ENCODE assay signal across 25 cellular contexts in the genomic region with DNA sequence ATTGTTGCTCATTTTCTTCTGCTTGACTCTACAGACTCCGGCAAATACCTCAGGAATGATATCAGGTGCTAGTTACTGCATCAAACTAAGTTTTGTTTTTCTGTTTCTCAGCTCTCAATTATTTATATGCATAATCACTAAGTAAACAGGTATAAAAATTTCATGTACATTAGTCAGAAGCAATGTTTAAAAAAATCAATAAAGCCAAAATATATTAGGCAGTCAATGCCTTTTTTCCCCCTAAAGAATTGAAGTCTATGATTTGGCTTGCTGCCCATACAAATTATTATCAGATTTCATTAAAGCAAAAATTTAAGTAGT. TPM values are rescaled to one million over a fixed set of nuclear protein-coding genes. Genes with fewer than 3 reads are reported as not detected.
"Had no signal": no experiment of that assay in that cellular context is flagged by ENCODE, and none has a peak within 500 bp of the region (broad histone marks: within the 10 kb centered on the region; RNA-seq: fewer than 3 reads in every experiment).

No MANE protein-coding gene starts in this region.

- H3K36me3 ChIP-seq: uterus, WERI-Rb-1 had no signal

- H3K4me1 ChIP-seq: parathyroid adenoma, testis, uterus had no signal

- H3K4me3 ChIP-seq: testis, uterus had no signal

- H3K36me3 Mint-ChIP-seq: activated naive CD4-positive, alpha-beta T cell treated with anti-CD3 and anti-CD28 coated beads, Interleukin-2, amount 50 U/mL, for 72 hours; memory B cell; stimulated activated memory B cell treated with anti-CD40 and anti-IgM and Interleukin-4, amounts not matched to agents 10 μg/mL and 1 μg/mL and 100 μg/mL, for 72 hours had no signal

- H3K9me3 ChIP-seq: testis, uterus had no signal

- ATAC-seq: activated CD8-positive, alpha-beta T cell treated with anti-CD3 and anti-CD28 coated beads, Interleukin-2, amount 10 ng/mL, durations not matched to agents 7 days and 5 days; activated naive CD4-positive, alpha-beta T cell treated with anti-CD3 and anti-CD28 coated beads, Interleukin-2, amount 50 U/mL, for 72 hours; esophagus mucosa; left colon; sciatic nerve; stimulated activated memory B cell treated with anti-CD40 and anti-IgM and Interleukin-4, amounts not matched to agents 10 μg/mL and 1 μg/mL and 100 μg/mL, for 72 hours had no signal

- H3K4me3 Mint-ChIP-seq: activated CD4-positive, alpha-beta T cell treated with anti-CD3 and anti-CD28 coated beads, Interleukin-2, amount 10 ng/mL, durations not matched to agents 7 days and 5 days; activated CD8-positive, alpha-beta T cell treated with anti-CD3 and anti-CD28 coated beads, Interleukin-2, amount 10 ng/mL, durations not matched to agents 7 days and 5 days; activated T-helper 1 cell treated with anti-CD3 and anti-CD28 coated beads, Interleukin-12 subunit alpha, Interleukin-12 subunit beta, Interleukin-2, Interleukin-4 antibody, amounts not matched to agents 30 ng/mL and 10 ng/mL and 1 ng/mL, durations not matched to agents 14 hours and 24 hours and 36 hours; memory B cell; nephron progenitor cell; stimulated activated memory B cell treated with anti-CD40 and anti-IgM and Interleukin-4, amounts not matched to agents 10 μg/mL and 1 μg/mL and 100 μg/mL, for 72 hours had no signal

- H3K4me1 Mint-ChIP-seq: activated CD4-positive, alpha-beta T cell treated with anti-CD3 and anti-CD28 coated beads, Interleukin-2, amount 10 ng/mL, durations not matched to agents 7 days and 5 days; memory B cell had no signal

- H3K27ac ChIP-seq: parathyroid adenoma, testis, uterus, WERI-Rb-1 had no signal

- H3K27ac Mint-ChIP-seq: activated CD4-positive, alpha-beta T cell treated with anti-CD3 and anti-CD28 coated beads, Interleukin-2, amount 10 ng/mL, durations not matched to agents 7 days and 5 days; activated CD8-positive, alpha-beta T cell treated with anti-CD3 and anti-CD28 coated beads, Interleukin-2, amount 10 ng/mL, durations not matched to agents 7 days and 5 days; activated naive CD4-positive, alpha-beta T cell treated with anti-CD3 and anti-CD28 coated beads, Interleukin-2, amount 50 U/mL, for 72 hours; activated T-helper 1 cell treated with anti-CD3 and anti-CD28 coated beads, Interleukin-12 subunit alpha, Interleukin-12 subunit beta, Interleukin-2, Interleukin-4 antibody, amounts not matched to agents 30 ng/mL and 10 ng/mL and 1 ng/mL, durations not matched to agents 14 hours and 24 hours and 36 hours; memory B cell; stimulated activated memory B cell treated with anti-CD40 and anti-IgM and Interleukin-4, amounts not matched to agents 10 μg/mL and 1 μg/mL and 100 μg/mL, for 72 hours had no signal

- H3K27me3 ChIP-seq: testis, uterus had no signal

- H3K9ac ChIP-seq: parathyroid adenoma had no signal

- H3K9me3 Mint-ChIP-seq: activated CD4-positive, alpha-beta T cell treated with anti-CD3 and anti-CD28 coated beads, Interleukin-2, amount 10 ng/mL, durations not matched to agents 7 days and 5 days; activated naive CD4-positive, alpha-beta T cell treated with anti-CD3 and anti-CD28 coated beads, Interleukin-2, amount 50 U/mL, for 72 hours; activated T-helper 1 cell treated with anti-CD3 and anti-CD28 coated beads, Interleukin-12 subunit alpha, Interleukin-12 subunit beta, Interleukin-2, Interleukin-4 antibody, amounts not matched to agents 30 ng/mL and 10 ng/mL and 1 ng/mL, durations not matched to agents 14 hours and 24 hours and 36 hours had no signal

- DNase-seq: activated CD4-positive, alpha-beta T cell treated with anti-CD3 and anti-CD28 coated beads, Interleukin-2, amount 10 ng/mL, durations not matched to agents 7 days and 5 days; activated CD4-positive, CD25-positive, alpha-beta regulatory T cell treated with anti-CD3 and anti-CD28 coated beads, Interleukin-2, amount 50 U/mL, for 72 hours; activated CD8-positive, alpha-beta T cell treated with anti-CD3 and anti-CD28 coated beads, Interleukin-2, amount 10 ng/mL, durations not matched to agents 7 days and 5 days; activated gamma-delta T cell treated with Interleukin-2 at 50 U/mL for 16 hours; aorta; central memory CD4-positive, alpha-beta T cell; dermis blood vessel endothelial cell; effector CD8-positive, alpha-beta T cell; foreskin melanocyte; hippocampal formation; left colon; nephron progenitor cell; small intestine; stimulated activated CD4-positive, alpha-beta T cell treated with anti-CD3 and anti-CD28 coated beads, Interleukin-15, amount 100 ng/mL, for 24 hours; testis; trophoblast cell; uterus; WERI-Rb-1 had no signal

RNA-seq across cellular contexts. Expression of a gene that starts 24.3 kb away (rescaled TPM):
- total RNA-seq: activated CD4-positive, alpha-beta T cell treated with anti-CD3 and anti-CD28 coated beads, Interleukin-2, amount 10 ng/mL, durations not matched to agents 7 days and 5 days; activated CD8-positive, alpha-beta T cell treated with anti-CD3 and anti-CD28 coated beads, Interleukin-2, amount 10 ng/mL, durations not matched to agents 7 days and 5 days; activated T-helper 1 cell treated with anti-CD3 and anti-CD28 coated beads, Interleukin-12 subunit alpha, Interleukin-12 subunit beta, Interleukin-2, Interleukin-4 antibody, amounts not matched to agents 30 ng/mL and 10 ng/mL and 1 ng/mL, durations not matched to agents 14 hours and 24 hours and 36 hours; aorta; esophagus mucosa; sciatic nerve had no signal
